Comparison of ENCODE assay signal across 5 cellular contexts in the genomic region with DNA sequence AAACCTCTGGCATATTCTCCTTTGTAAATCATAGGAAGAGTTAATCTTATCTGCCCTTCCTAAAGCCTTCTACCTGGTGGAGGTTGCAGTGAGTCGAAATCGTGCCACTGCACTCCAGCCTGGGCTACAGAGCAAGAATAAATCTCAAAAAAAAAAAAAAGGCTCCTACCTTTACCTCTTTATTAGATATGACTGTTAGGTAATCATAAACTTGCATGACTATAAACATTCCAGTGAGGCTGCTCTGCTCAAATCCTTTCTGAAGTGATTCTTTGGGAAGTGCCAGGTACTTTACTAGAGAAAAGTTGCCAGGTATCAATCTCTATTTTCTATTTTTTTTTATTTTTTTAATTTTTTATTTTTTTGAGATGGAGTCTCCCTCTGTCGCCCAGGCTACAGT. TPM values are rescaled to one million over a fixed set of nuclear protein-coding genes. Genes with fewer than 3 reads are reported as not detected.
"Had no signal": no experiment of that assay in that cellular context is flagged by ENCODE, and none has a peak within 500 bp of the region (broad histone marks: within the 10 kb centered on the region; RNA-seq: fewer than 3 reads in every experiment).

No MANE protein-coding gene starts in this region.

- DNase-seq: H9, HCEC 1CT, IMR-90 had no signal

- ATAC-seq: GM23338 had no signal

- H3K27ac Mint-ChIP-seq: GM23338 had no signal

- H3K4me3 ChIP-seq: GM23338 had no signal

- H3K9me3 Mint-ChIP-seq: GM23338 had no signal

RNA-seq across cellular contexts. Expression of a gene that starts 59.6 kb away (rescaled TPM):
- total RNA-seq: HT-29, IMR-90 had no signal
